Comparison of ENCODE assay signal across 1 cellular context in genomic region chr11:35950082-35950481, GRCh38.
TF ChIP-seq lines count a peak whose summit lies in the region.

No MANE protein-coding gene starts in this region.

TF ChIP-seq in GM12878, 131 proteins besides CTCF, POLR2A, EP300 and RAD21 (continued from another document):
- TF ChIP-seq ZBTB33 (IDR thresholded peaks at IDR 0.05) (no peak), PML (IDR thresholded peaks at IDR 0.05; ENCODE audit: low read length) (no peak), FOS (IDR thresholded peaks at IDR 0.05; ENCODE audit: borderline replicate concordance, extremely low read depth, insufficient read length) (no peak), BCL11A (IDR thresholded peaks at IDR 0.05; ENCODE audit: low read depth, low read length) (no peak), E4F1 (IDR thresholded peaks at IDR 0.05; ENCODE audit: borderline replicate concordance, partially characterized antibody) (no peak), CREB1 (IDR thresholded peaks at IDR 0.05; ENCODE audit: low read depth) (no peak), KDM1A (IDR thresholded peaks at IDR 0.05; ENCODE audit: borderline replicate concordance) (no peak)
